In genomic region chr1:10536133-10536768, GRCh38 we compare ENCODE assay signal across 2 cellular contexts.
A peak's percentile ranks its signal among the peaks of the same experiment; 100 is the strongest.
TF ChIP-seq lines count a peak whose summit lies in the region.

No MANE protein-coding gene starts in this region.

TF ChIP-seq in HEK293, 187 proteins besides CTCF, POLR2A, EP300 and RAD21:
- no peak for TF ChIP-seq ZFP41 (tag by site-specific recombination; IDR thresholded peaks at IDR 0.05; ENCODE audit: borderline replicate concordance)
- no peak for TF ChIP-seq ZNF239 (tag by site-specific recombination; IDR thresholded peaks at IDR 0.05)
- no peak for TF ChIP-seq ZNF639 (tag by site-specific recombination; IDR thresholded peaks at IDR 0.05)
- TF ChIP-seq PRDM4 (tag by site-specific recombination; IDR thresholded peaks at IDR 0.05) = no peak
- no peak for TF ChIP-seq ZBTB11 (tag by site-specific recombination; conservative IDR thresholded peaks at IDR 0.05; ENCODE audit: low read depth)
- TF ChIP-seq ZNF18 (tag by site-specific recombination; IDR thresholded peaks at IDR 0.05) = no peak
- no peak for TF ChIP-seq ZNF404 (tag by site-specific recombination; IDR thresholded peaks at IDR 0.05)
- peak; percentile 53; the same call in 1 of the 2 replicates for TF ChIP-seq OSR2 (tag by site-specific recombination; IDR thresholded peaks at IDR 0.05)
- TF ChIP-seq ZNF16 (tag by site-specific recombination; IDR thresholded peaks at IDR 0.05; ENCODE audit: low read depth) = no peak
- no peak for TF ChIP-seq IKZF3 (tag by site-specific recombination; IDR thresholded peaks at IDR 0.05)
- TF ChIP-seq ZNF600 (tag by site-specific recombination; IDR thresholded peaks at IDR 0.05) = peak; percentile 49; the same call in 1 of the 2 replicates

TF ChIP-seq in HepG2, 621 proteins besides CTCF, POLR2A, EP300 and RAD21:
- TF ChIP-seq YEATS2 (CRISPR knock-in tag; IDR thresholded peaks at IDR 0.05; ENCODE audit: borderline replicate concordance) (no peak), CREB1 (IDR thresholded peaks at IDR 0.05) (no peak), CREB1 (CRISPR knock-in tag; IDR thresholded peaks at IDR 0.05) (no peak), ZNF34 (CRISPR knock-in tag; IDR thresholded peaks at IDR 0.05; ENCODE audit: borderline replicate concordance) (no peak), NFKBIZ (CRISPR knock-in tag; IDR thresholded peaks at IDR 0.05) (no peak), ZNF468 (CRISPR knock-in tag; IDR thresholded peaks at IDR 0.05) (no peak), ARID2 (CRISPR knock-in tag; IDR thresholded peaks at IDR 0.05; ENCODE audit: borderline replicate concordance) (no peak), ZNF333 (CRISPR knock-in tag; IDR thresholded peaks at IDR 0.05; ENCODE audit: borderline replicate concordance) (no peak), ARID4A (CRISPR knock-in tag; IDR thresholded peaks at IDR 0.05; ENCODE audit: borderline replicate concordance) (no peak), ZNF510 (CRISPR knock-in tag; IDR thresholded peaks at IDR 0.05; ENCODE audit: low read depth) (no peak), ZNF839 (CRISPR knock-in tag; IDR thresholded peaks at IDR 0.05; ENCODE audit: borderline replicate concordance) (no peak), NFIC (IDR thresholded peaks at IDR 0.05; ENCODE audit: low read length) (no peak), RNF219 (CRISPR knock-in tag; IDR thresholded peaks at IDR 0.05) (no peak), ASH2L (IDR thresholded peaks at IDR 0.05; ENCODE audit: insufficient read length, low read depth, low read length) (no peak), FOXA3 (CRISPR knock-in tag; IDR thresholded peaks at IDR 0.05) (no peak), RAD51 (IDR thresholded peaks at IDR 0.05; ENCODE audit: borderline replicate concordance) (no peak), SP2 (CRISPR knock-in tag; IDR thresholded peaks at IDR 0.05) (no peak)
TF ChIP-seq in HepG2: peak in this region for 0.
